Comparison of ENCODE assay signal across 12 cellular contexts in the genomic region with DNA sequence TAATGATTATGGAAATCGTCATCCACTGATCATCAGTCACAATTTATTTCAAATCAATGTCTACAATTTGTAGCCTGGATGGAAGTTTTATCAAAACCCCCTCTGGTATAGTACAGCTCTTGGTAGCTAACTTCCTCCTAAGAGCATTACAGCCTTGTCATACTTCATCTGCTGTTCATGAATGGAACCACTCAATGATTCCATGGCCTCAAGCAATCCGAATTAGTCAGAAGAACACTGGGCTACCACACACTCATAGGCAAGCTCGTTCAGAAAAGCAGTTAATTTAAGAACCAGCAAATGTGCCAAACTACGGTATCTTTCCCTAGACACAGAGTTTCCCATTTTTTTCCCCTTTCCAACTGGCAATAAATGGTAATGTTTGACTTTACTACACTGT.
"Had no signal": no experiment of that assay in that cellular context is flagged by ENCODE, and none has a peak within 500 bp of the region (broad histone marks: within the 10 kb centered on the region; RNA-seq: fewer than 3 reads in every experiment).

No MANE protein-coding gene starts in this region.

- H3K4me3 ChIP-seq: heart left ventricle, psoas muscle, testis had no signal

- DNase-seq: activated B cell treated with CpG ODN at 0.5 μM for 24 hours; activated CD4-positive, alpha-beta T cell treated with anti-CD3 and anti-CD28 coated beads, Interleukin-2, amount 10 ng/mL, durations not matched to agents 24 days and 14 days; activated CD8-positive, alpha-beta memory T cell treated with anti-CD3 and anti-CD28 coated beads for 24 hours; activated naive CD4-positive, alpha-beta T cell treated with anti-CD3 and anti-CD28 coated beads, Interleukin-2, amount 10 ng/mL, durations not matched to agents 7 days and 5 days; effector memory CD8-positive, alpha-beta T cell; heart left ventricle; kidney; psoas muscle; stimulated activated CD4-positive, alpha-beta T cell treated with anti-CD3 and anti-CD28 coated beads, Interleukin-4, amount 100 ng/mL, for 1 hour; stimulated activated naive CD8-positive, alpha-beta T cell treated with anti-CD3 and anti-CD28 coated beads, Interleukin-15, amount 100 ng/mL, for 72 hours; T-helper 17 cell; testis had no signal

- ATAC-seq: effector memory CD8-positive, alpha-beta T cell; psoas muscle; stimulated activated naive CD8-positive, alpha-beta T cell treated with anti-CD3 and anti-CD28 coated beads, Interleukin-15, amount 100 ng/mL, for 72 hours; T-helper 17 cell had no signal
